Comparison of ENCODE assay signal across 1 cellular context in genomic region chr1:6222644-6223043, GRCh38.
TF ChIP-seq lines count a peak whose summit lies in the region.

No MANE protein-coding gene starts in this region.

TF ChIP-seq in endothelial cell of umbilical vein, 7 proteins besides CTCF, POLR2A, EP300 and RAD21:
- TF ChIP-seq POLR2AphosphoS5 (IDR thresholded peaks at IDR 0.05; ENCODE audit: insufficient read depth, low read depth, low read length), result no peak
- no peak for TF ChIP-seq GATA2 (IDR thresholded peaks at IDR 0.05; ENCODE audit: insufficient read depth, insufficient read length, low read depth, low read length)
- TF ChIP-seq MYC (IDR thresholded peaks at IDR 0.05; ENCODE audit: low read depth, low read length), result no peak
- TF ChIP-seq EZH2 (IDR thresholded peaks at IDR 0.05; ENCODE audit: borderline replicate concordance, low read depth, low read length, severe bottlenecking), result no peak
- TF ChIP-seq JUN (IDR thresholded peaks at IDR 0.05; ENCODE audit: borderline replicate concordance, insufficient read depth, insufficient read length, low read depth), result no peak
- no peak for TF ChIP-seq FOS (IDR thresholded peaks at IDR 0.05; ENCODE audit: borderline replicate concordance, insufficient read depth, low read length)
- no peak for TF ChIP-seq MAX (IDR thresholded peaks at IDR 0.05; ENCODE audit: insufficient read depth, insufficient read length)
